ENCODE assay signal across 10 cellular contexts in the genomic region with DNA sequence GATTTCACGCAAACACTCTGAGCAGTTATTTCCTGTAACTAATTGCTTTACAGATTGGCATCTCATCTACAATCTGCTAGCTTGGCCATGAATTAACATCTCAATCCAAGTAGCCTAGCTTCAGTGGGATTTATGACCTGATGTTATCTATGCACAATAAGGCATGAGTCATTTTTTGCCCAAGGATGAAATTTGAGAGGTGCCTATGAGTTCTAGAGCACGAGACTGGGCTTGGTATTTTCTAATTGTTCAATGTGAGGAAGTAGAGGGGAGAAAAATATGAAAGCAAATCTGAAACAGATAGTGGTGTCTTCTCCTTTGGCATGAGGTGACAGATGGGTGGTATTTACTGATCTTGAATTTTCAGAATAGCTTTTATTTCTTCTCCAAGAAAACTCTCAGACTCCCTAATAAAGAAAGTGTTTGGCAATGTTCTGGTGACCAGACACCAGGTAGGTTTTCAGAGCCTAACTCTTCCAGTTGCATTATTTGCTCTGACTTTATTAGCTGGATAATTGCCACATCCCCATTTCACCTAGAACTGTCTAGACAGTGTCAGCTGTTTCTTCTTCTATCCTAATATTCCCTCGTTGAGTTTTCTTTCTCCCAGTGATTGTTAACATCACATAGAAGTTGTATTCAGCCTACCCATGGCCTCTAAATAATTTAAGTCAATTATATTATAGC.
DNase-seq lines count a peak whose midpoint lies in the region; ATAC-seq and TF ChIP-seq lines count a peak whose summit lies in the region.
"Had no signal": no experiment of that assay in that cellular context is flagged by ENCODE, and none has a peak within 500 bp of the region (broad histone marks: within the 10 kb centered on the region; RNA-seq: fewer than 3 reads in every experiment).

No MANE protein-coding gene starts in this region.

- H3K27ac ChIP-seq in MM.1S (ENCODE audit: low read length) (no peak overlapping the region), hepatocyte (peak overlapping the region; percentile 42)
- H3K27ac ChIP-seq: PC-9 had no signal

- in situ Hi-C loops in ACHN (cut with HindIII; ENCODE audit: low pct_ligation_motif_present, low pct_unique_long_range_greater_than_20kb, low sequenced_read_pairs): no loop called here

- peak overlapping the region; percentile 24; the same call in 1 of the 2 replicates for H3K4me2 ChIP-seq in MM.1S (ENCODE audit: low read depth, low read length)
- H3K4me2 ChIP-seq in hepatocyte: no peak overlapping the region
- H3K4me2 ChIP-seq: PC-9 had no signal

- H3K9me2 ChIP-seq in MM.1S (replicated peaks; ENCODE audit: insufficient read depth, low read length) (no peaks in the 10 kb centered on the region), hepatocyte (replicated peaks; ENCODE audit: insufficient read depth) (no peaks in the 10 kb centered on the region)

- H4K20me1 ChIP-seq in MM.1S (ENCODE audit: insufficient read depth, low read length): no peaks in the 10 kb centered on the region
- H4K20me1 ChIP-seq in hepatocyte (ENCODE audit: insufficient read depth, poor library complexity, severe bottlenecking): no peaks in the 10 kb centered on the region

- H3K27me3 ChIP-seq in MM.1S (replicated peaks; ENCODE audit: insufficient read depth, low read length) (no peaks in the 10 kb centered on the region), hepatocyte (no peaks in the 10 kb centered on the region)

- H2AFZ ChIP-seq in MM.1S (ENCODE audit: low read length) (no peak overlapping the region), hepatocyte (no peak overlapping the region)
- H2AFZ ChIP-seq: PC-9 had no signal

- H3K79me2 ChIP-seq in MM.1S (ENCODE audit: low read length): no peaks in the 10 kb centered on the region
- no peaks in the 10 kb centered on the region for H3K79me2 ChIP-seq in hepatocyte

- H3K9me3 ChIP-seq in MM.1S (replicated peaks; ENCODE audit: insufficient read depth, low read length) (no peaks in the 10 kb centered on the region), hepatocyte (ENCODE audit: low read depth) (no peaks in the 10 kb centered on the region)

- H3F3A ChIP-seq in MM.1S (ENCODE audit: insufficient read depth, low read length): no peaks in the 10 kb centered on the region

- H3K4me1 ChIP-seq in MM.1S (ENCODE audit: low read length) (peaks cover 15% of the 10 kb centered on the region; the same call in 1 of the 2 replicates), hepatocyte (ENCODE audit: insufficient read depth) (peaks cover 3% of the 10 kb centered on the region)

- H3K36me3 ChIP-seq in MM.1S (replicated peaks; ENCODE audit: insufficient read depth, low read length) (no peaks in the 10 kb centered on the region), hepatocyte (replicated peaks; ENCODE audit: insufficient read depth, low read depth) (no peaks in the 10 kb centered on the region)

- ATAC-seq in HG03457 (IDR thresholded peaks at IDR 0.05; ENCODE audit: unreplicated experiment) (no peak), GM21619 (IDR thresholded peaks at IDR 0.05; ENCODE audit: unreplicated experiment) (no peak)

- no peak for TF ChIP-seq CTCF in MM.1S (IDR thresholded peaks at IDR 0.05; ENCODE audit: low read length)
- no peak for TF ChIP-seq CTCF in hepatocyte (IDR thresholded peaks at IDR 0.05; ENCODE audit: poor library complexity)

- no peak overlapping the region for H3K4me3 ChIP-seq in MM.1S (ENCODE audit: low read length)
- no peak overlapping the region for H3K4me3 ChIP-seq in hepatocyte
- H3K4me3 ChIP-seq: PC-9 had no signal

- WGBS in hepatocyte (ENCODE audit: low lambda C conversion rate, missing lambda C conversion rate): 55% methylated on average over 3 of the region's 3 CpGs

- peak; percentile 92 for DNase-seq in DMS153 (lab: John Stamatoyannopoulos, UW)
- DNase-seq in MM.1S: no peak
- DNase-seq in SK-N-DZ (ENCODE audit: low spot score): peak; percentile 23
- DNase-seq in hepatocyte (ENCODE audit: low spot score): peak; percentile 55
- DNase-seq in ACHN: no peak
- no peak for DNase-seq in NOMO-1 (lab: John Stamatoyannopoulos, UW; ENCODE audit: unreplicated experiment in 2 of 2)
- DNase-seq: activated T-cell treated with anti-CD3 and anti-CD28 coated beads, Interleukin-2, amount 50 U/mL, for 24 hours had no signal

- no peak overlapping the region for H3K9ac ChIP-seq in MM.1S (ENCODE audit: low read length)

Comparison
In these comparisons a context has a peak if more than half of its experiments do, and no peak if none do; other contexts are left out.
1. DNase-seq: peak in DMS153 (single experiment), SK-N-DZ (single experiment) and hepatocyte (single experiment); none in MM.1S (single experiment), ACHN (single experiment) and NOMO-1 (0 of 2).